24 cellular contexts compared by ENCODE assay signal in genomic region chr3:5698851-5699250, GRCh38.
DNase-seq lines count a peak whose midpoint lies in the region; ATAC-seq, FAIRE-seq and TF ChIP-seq lines count a peak whose summit lies in the region.
"Had no signal": no experiment of that assay in that cellular context is flagged by ENCODE, and none has a peak within 500 bp of the region (broad histone marks: within the 10 kb centered on the region; RNA-seq: fewer than 3 reads in every experiment).

No MANE protein-coding gene starts in this region.

- H3K4me2 ChIP-seq in H9 (ENCODE audit: insufficient read depth, insufficient read length, low read length), result no peak overlapping the region
- H3K4me2 ChIP-seq in PC-3 (ENCODE audit: low read length), result peak overlapping the region; percentile 81
- H3K4me2 ChIP-seq in H1 (ENCODE audit: insufficient read depth in 1 of 2, low read depth in 2 of 2, low read length in 2 of 2), result no peak overlapping the region
- H3K4me2 ChIP-seq in trophoblast cell (ENCODE audit: low read length), result no peak overlapping the region
- no peak overlapping the region for H3K4me2 ChIP-seq in mesenchymal stem cell (ENCODE audit: low read length, poor library complexity, severe bottlenecking)
- H3K4me2 ChIP-seq: BLaER1, GM23338 had no signal

- CTCF ChIA-PET in PC-3 (lab: Charles Lee), result no interaction called here
- CTCF ChIA-PET in H1 (lab: Charles Lee; ENCODE audit: partially characterized antibody), result interaction anchor here (1.2 kb wide), 1 partner anchor 27 kb away, joined by 3 read pairs; no protein-coding TSS in a partner anchor

- H2BK12ac ChIP-seq in H9 (ENCODE audit: insufficient read length, low read depth, low read length) (no peak overlapping the region), H1 (ENCODE audit: low read depth, low read length) (no peak overlapping the region), trophoblast cell (ENCODE audit: low read length) (no peak overlapping the region), mesenchymal stem cell (ENCODE audit: low read length in 2 of 2) (no peak overlapping the region)

- POLR2A ChIA-PET in PC-3 (lab: Charles Lee; ENCODE audit: unreplicated experiment) (no interaction called here), H1 (lab: Charles Lee; ENCODE audit: partially characterized antibody) (no interaction called here)

- H2AK5ac ChIP-seq in H9 (ENCODE audit: insufficient read length, low read length) (no peak overlapping the region), H1 (ENCODE audit: low read depth, low read length) (no peak overlapping the region), trophoblast cell (ENCODE audit: low read length) (no peak overlapping the region), mesenchymal stem cell (ENCODE audit: low read length, severe bottlenecking) (no peak overlapping the region)

- no peak overlapping the region for H2BK20ac ChIP-seq in H9 (ENCODE audit: low read depth, low read length, poor library complexity, severe bottlenecking)
- H2BK20ac ChIP-seq in H1 (ENCODE audit: low read length), result no peak overlapping the region

- H3K23ac ChIP-seq in H9 (ENCODE audit: insufficient read length, low read depth, low read length) (no peak overlapping the region), H1 (ENCODE audit: insufficient read length) (no peak overlapping the region), trophoblast cell (ENCODE audit: low read length) (no peak overlapping the region), mesenchymal stem cell (ENCODE audit: low read length in 2 of 2) (no peak overlapping the region)

- H3K9me2 ChIP-seq in PC-3 (replicated peaks; ENCODE audit: low read length), result no peaks in the 10 kb centered on the region

- TF ChIP-seq EP300 in H1 (IDR thresholded peaks at IDR 0.05; ENCODE audit: borderline replicate concordance in 1 of 2, low read depth in 2 of 2, low read length in 2 of 2), result no peak

- no CpG with 5 or more reads among the region's 9 CpGs for WGBS in H9 (ENCODE audit: extremely low coverage, insufficient read length, low lambda C conversion rate)
- WGBS in H1 (ENCODE audit: extremely low coverage in 1 of 2, insufficient coverage in 1 of 2, insufficient read length in 1 of 2, insufficient replicate concordance in 2 of 2, low coverage in 1 of 2, low lambda C conversion rate in 2 of 2, missing lambda C conversion rate in 1 of 2), 2 experiments, result 89% methylated on average over 9 of the region's 9 CpGs; no CpG with 5 or more reads in 1 of the 2 experiments
- WGBS in trophoblast cell (ENCODE audit: extremely low coverage, insufficient coverage, insufficient read length), result no CpG with 5 or more reads among the region's 9 CpGs
- WGBS in mesenchymal stem cell, result 88% methylated on average over 9 of the region's 9 CpGs
- 83 to 93% (median 92%) methylated on average over 9 of the region's 9 CpGs for WGBS in spleen, 5 donors

- intact Hi-C loops in PC-3 (cut with micrococcal nuclease), result no loop called here
- intact Hi-C loops in spleen (cut with DNase I; ENCODE audit: low total_unique reads), result no loop called here

- no peaks in the 10 kb centered on the region for H3K27me3 Mint-ChIP-seq in H9 (ENCODE audit: low read depth)
- H3K27me3 Mint-ChIP-seq: B cell; CD4-positive, CD25-positive, alpha-beta regulatory T cell had no signal

- H2BK5ac ChIP-seq in H9 (ENCODE audit: insufficient read length, low read length) (no peak overlapping the region), H1 (ENCODE audit: low read depth, low read length) (no peak overlapping the region), trophoblast cell (ENCODE audit: low read depth, low read length, poor library complexity) (no peak overlapping the region), mesenchymal stem cell (ENCODE audit: low read depth, low read length, poor library complexity, severe bottlenecking) (no peak overlapping the region)

- H3K4me1 ChIP-seq in H9 (ENCODE audit: insufficient read depth, low read length) (no peaks in the 10 kb centered on the region), PC-3 (ENCODE audit: insufficient read depth, low read length) (peaks cover 22% of the 10 kb centered on the region; the same call in 1 of the 2 replicates), H1 (replicated peaks in 1 of 4; ENCODE audit: control insufficient read depth in 3 of 4, insufficient read depth in 4 of 4, low read length in 3 of 4) (0 out of 7 replicates have a peak, but pooled peaks cover 0 to 2% (median 0%) of the 10 kb centered on the region in 4 experiments), trophoblast cell (ENCODE audit: control insufficient read depth in 1 of 2, insufficient read depth in 2 of 2, low read length in 2 of 2) (no peaks in the 10 kb centered on the region), mesenchymal stem cell (ENCODE audit: control insufficient read depth, insufficient read depth, low read depth, low read length) (no peaks in the 10 kb centered on the region), spleen (no peaks in the 10 kb centered on the region)
- H3K4me1 ChIP-seq: BLaER1, Caco-2 had no signal

- H3K36me3 ChIP-seq in PC-3 (ENCODE audit: low read depth, low read length) (peaks cover 16% of the 10 kb centered on the region), H1 (ENCODE audit: control insufficient read depth in 2 of 4, insufficient read depth in 4 of 4, low read length in 3 of 4) (no peaks in the 10 kb centered on the region), trophoblast cell (ENCODE audit: control insufficient read depth in 1 of 2, insufficient read depth in 2 of 2, low read length in 2 of 2) (no peaks in the 10 kb centered on the region), mesenchymal stem cell (ENCODE audit: control insufficient read depth in 1 of 2, insufficient read depth in 2 of 2, low read depth in 1 of 2, low read length in 2 of 2) (no peaks in the 10 kb centered on the region), spleen (no peaks in the 10 kb centered on the region)
- H3K36me3 ChIP-seq: BLaER1 had no signal

- H4K20me1 ChIP-seq in H9 (ENCODE audit: control insufficient read depth, insufficient read depth, insufficient read length) (no peaks in the 10 kb centered on the region), PC-3 (ENCODE audit: low read length) (no peaks in the 10 kb centered on the region), H1 (replicated peaks in 1 of 2; ENCODE audit: control insufficient read depth in 1 of 2, insufficient read depth in 2 of 2, low read length in 2 of 2) (no peaks in the 10 kb centered on the region)
- H4K20me1 ChIP-seq: BLaER1 had no signal

- no peak overlapping the region for H2BK120ac ChIP-seq in H9 (ENCODE audit: low read depth, low read length, poor library complexity, severe bottlenecking)
- no peak overlapping the region for H2BK120ac ChIP-seq in H1 (replicated peaks; ENCODE audit: low read depth, low read length)
- no peak overlapping the region for H2BK120ac ChIP-seq in trophoblast cell (ENCODE audit: insufficient read depth, low read length, poor library complexity)
- no peak overlapping the region for H2BK120ac ChIP-seq in mesenchymal stem cell (ENCODE audit: low read depth, low read length)

- no peak overlapping the region for H3T11ph ChIP-seq in H9 (ENCODE audit: low read length)

- H4K91ac ChIP-seq in H9 (ENCODE audit: insufficient read length, low read depth, low read length) (no peak overlapping the region), H1 (replicated peaks; ENCODE audit: insufficient read length, low read length) (no peak overlapping the region), trophoblast cell (ENCODE audit: low read depth, low read length) (no peak overlapping the region), mesenchymal stem cell (ENCODE audit: low read length) (no peak overlapping the region)

- peaks cover 0 to 1% of the 10 kb centered on the region in 2 experiments; a peak in 1 of 5 replicates for H3K9me3 Mint-ChIP-seq in H9

- no peak overlapping the region for H3K27ac Mint-ChIP-seq in H9
- H3K27ac Mint-ChIP-seq: B cell; CD4-positive, CD25-positive, alpha-beta regulatory T cell; CD8-positive, alpha-beta T cell; GM23338 had no signal

- peaks cover 0 to 4% of the 10 kb centered on the region in 2 experiments; a peak in 2 of 4 replicates for H3K4me1 Mint-ChIP-seq in H9
- H3K4me1 Mint-ChIP-seq: B cell; CD4-positive, CD25-positive, alpha-beta regulatory T cell; GM23338 had no signal

- H3K4ac ChIP-seq in H9 (ENCODE audit: low read depth, low read length), result no peak overlapping the region
- no peak overlapping the region for H3K4ac ChIP-seq in H1 (replicated peaks; ENCODE audit: insufficient read length, low read depth, low read length)
- H3K4ac ChIP-seq in trophoblast cell (ENCODE audit: low read depth, low read length), result no peak overlapping the region
- no peak overlapping the region for H3K4ac ChIP-seq in mesenchymal stem cell (ENCODE audit: low read depth in 1 of 2, low read length in 2 of 2)

- H3K27ac ChIP-seq in H9 (ENCODE audit: insufficient read length, low read depth, low read length) (no peak overlapping the region), PC-3 (ENCODE audit: low read length) (peak overlapping the region; percentile 93), H1 (ENCODE audit: low read depth, low read length) (no peak overlapping the region), trophoblast cell (ENCODE audit: low read depth, low read length) (no peak overlapping the region), mesenchymal stem cell (ENCODE audit: low read length, poor library complexity, severe bottlenecking) (no peak overlapping the region), spleen (no peak overlapping the region)
- H3K27ac ChIP-seq: BLaER1, C4-2B had no signal

- H3K4me3 ChIP-seq in PC-3 (ENCODE audit: low read length), result peak overlapping the region; percentile 72
- no peak overlapping the region for H3K4me3 ChIP-seq in H1 (ENCODE audit: extremely low read depth in 1 of 4, insufficient read depth in 2 of 4, low read depth in 3 of 4, low read length in 4 of 4)
- no peak overlapping the region for H3K4me3 ChIP-seq in trophoblast cell (ENCODE audit: low read depth, low read length)
- H3K4me3 ChIP-seq in mesenchymal stem cell (ENCODE audit: insufficient read depth in 1 of 2, low read depth in 1 of 2, low read length in 2 of 2), result no peak overlapping the region
- H3K4me3 ChIP-seq in spleen, result no peak overlapping the region
- H3K4me3 ChIP-seq: BLaER1, GM12878, GM23338 had no signal

- no peak for TF ChIP-seq POLR2A in H1 (IDR thresholded peaks at IDR 0.05; ENCODE audit: control extremely low read depth in 1 of 2, low read depth in 2 of 2, low read length in 2 of 2)
- no peak for TF ChIP-seq POLR2A in spleen (IDR thresholded peaks at IDR 0.05)

- DNase-seq in H9 (no peak), PC-3 (no peak), H1 (ENCODE audit: low read depth in 1 of 2, low spot score in 2 of 2) (no peak), trophoblast cell (peak; percentile 74 to 81), mesenchymal stem cell (no peak), spleen (no peak), 8988T (no peak), AML-193 (lab: John Stamatoyannopoulos, UW) (no peak)
- DNase-seq: Caco-2; CD4-positive, CD25-positive, alpha-beta regulatory T cell; CD8-positive, alpha-beta T cell; DMS 273 treated with DMSO at 0.1 percent for 48 hours; DMS79; EL; GDM1; HCEC 1CT had no signal

- no peak overlapping the region for H3K18ac ChIP-seq in H9 (ENCODE audit: insufficient read length, low read depth, low read length)
- no peak overlapping the region for H3K18ac ChIP-seq in H1 (ENCODE audit: extremely low read depth, low read length)
- H3K18ac ChIP-seq in trophoblast cell (ENCODE audit: low read length), result no peak overlapping the region
- no peak overlapping the region for H3K18ac ChIP-seq in mesenchymal stem cell (ENCODE audit: low read depth in 1 of 2, low read length in 2 of 2)

- H3K23me2 ChIP-seq in H9 (ENCODE audit: insufficient read length, low read depth, low read length, poor library complexity, severe bottlenecking) (no peaks in the 10 kb centered on the region), H1 (ENCODE audit: low read depth, low read length) (no peaks in the 10 kb centered on the region)

- H3K79me1 ChIP-seq in H9 (ENCODE audit: insufficient read depth, low read depth, low read length, poor library complexity, severe bottlenecking), result no peaks in the 10 kb centered on the region
- H3K79me1 ChIP-seq in H1 (ENCODE audit: low read depth, low read length), result no peaks in the 10 kb centered on the region
- no peaks in the 10 kb centered on the region for H3K79me1 ChIP-seq in trophoblast cell (ENCODE audit: low read length)
- H3K79me1 ChIP-seq in mesenchymal stem cell (replicated peaks; ENCODE audit: low read length, poor library complexity, severe bottlenecking), result no peaks in the 10 kb centered on the region

- TF ChIP-seq RAD21 in H1 (IDR thresholded peaks at IDR 0.05 in 1 of 2, conservative IDR thresholded peaks at IDR 0.05 in 1 of 2; ENCODE audit: low read depth in 2 of 2, low read length in 2 of 2), result no peak

- H3K14ac ChIP-seq in H9 (ENCODE audit: insufficient read depth, low read length), result no peak overlapping the region
- no peak overlapping the region for H3K14ac ChIP-seq in H1 (ENCODE audit: insufficient read length)
- H3K14ac ChIP-seq in trophoblast cell (ENCODE audit: low read length), result no peak overlapping the region
- no peak overlapping the region for H3K14ac ChIP-seq in mesenchymal stem cell (ENCODE audit: low read length in 2 of 2)

- H3K9ac ChIP-seq in H9 (ENCODE audit: extremely low read depth, insufficient read length, low read length), result no peak overlapping the region
- peak overlapping the region; percentile 90 for H3K9ac ChIP-seq in PC-3 (ENCODE audit: low read length)
- no peak overlapping the region for H3K9ac ChIP-seq in H1 (replicated peaks in 1 of 4; ENCODE audit: extremely low read depth in 1 of 4, low read depth in 3 of 4, low read length in 3 of 4)
- no peak overlapping the region for H3K9ac ChIP-seq in trophoblast cell (ENCODE audit: low read length)
- no peak overlapping the region for H3K9ac ChIP-seq in mesenchymal stem cell (ENCODE audit: low read length)
- H3K9ac ChIP-seq: BLaER1 had no signal

- H3K4me3 Mint-ChIP-seq in H9, result no peak overlapping the region
- H3K4me3 Mint-ChIP-seq: B cell; CD4-positive, CD25-positive, alpha-beta regulatory T cell; CD8-positive, alpha-beta T cell; GM23338 had no signal

- FAIRE-seq in H1 (lab: Jason Lieb, UNC), result no peak
- FAIRE-seq: D721Med, GM12878, GM18507, H54 had no signal

- TF ChIP-seq CTCF in H9 (conservative IDR thresholded peaks at IDR 0.05), result no peak
- no peak for TF ChIP-seq CTCF in PC-3 (conservative IDR thresholded peaks at IDR 0.05; ENCODE audit: low read depth, low read length)
- TF ChIP-seq CTCF in H1 (IDR thresholded peaks at IDR 0.05; ENCODE audit: control extremely low read depth in 1 of 3, insufficient read depth in 1 of 3, low read depth in 1 of 3, low read length in 3 of 3), result no peak
- no peak for TF ChIP-seq CTCF in spleen (IDR thresholded peaks at IDR 0.05 in 8 of 11, conservative IDR thresholded peaks at IDR 0.05 in 3 of 11)

- H2BK15ac ChIP-seq in H9 (ENCODE audit: low read depth, low read length) (no peak overlapping the region), H1 (ENCODE audit: low read length) (no peak overlapping the region), mesenchymal stem cell (ENCODE audit: low read depth, poor library complexity, severe bottlenecking) (no peak overlapping the region)

- H3K27me3 ChIP-seq in H9 (ENCODE audit: insufficient read depth, low read length), result no peaks in the 10 kb centered on the region
- no peaks in the 10 kb centered on the region for H3K27me3 ChIP-seq in PC-3 (ENCODE audit: low read length)
- no peaks in the 10 kb centered on the region for H3K27me3 ChIP-seq in H1 (replicated peaks in 1 of 4; ENCODE audit: control insufficient read depth in 3 of 4, extremely low read depth in 1 of 4, insufficient read depth in 3 of 4, low read length in 3 of 4)
- H3K27me3 ChIP-seq in trophoblast cell (ENCODE audit: insufficient read depth, low read length), result no peaks in the 10 kb centered on the region
- H3K27me3 ChIP-seq in mesenchymal stem cell (ENCODE audit: control insufficient read depth in 1 of 2, insufficient read depth in 1 of 2, low read length in 2 of 2), result no peaks in the 10 kb centered on the region
- H3K27me3 ChIP-seq in spleen (replicated peaks in 1 of 7), result no peaks in the 10 kb centered on the region
- H3K27me3 ChIP-seq: BLaER1 had no signal

- no peaks in the 10 kb centered on the region for H3F3A ChIP-seq in PC-3 (ENCODE audit: low read length, unreplicated experiment)

- H3K79me2 ChIP-seq in H9 (ENCODE audit: insufficient read depth, low read length) (no peaks in the 10 kb centered on the region; the same call in 1 of the 2 replicates), PC-3 (ENCODE audit: low read length) (peaks cover 49% of the 10 kb centered on the region), H1 (ENCODE audit: control insufficient read depth in 1 of 2, insufficient read depth in 2 of 2, low read length in 2 of 2) (no peaks in the 10 kb centered on the region), trophoblast cell (ENCODE audit: control insufficient read depth, insufficient read depth, low read length, poor library complexity) (no peaks in the 10 kb centered on the region)

- H3K56ac ChIP-seq in H9 (ENCODE audit: insufficient read length, low read depth, low read length), result no peak overlapping the region
- no peak overlapping the region for H3K56ac ChIP-seq in H1 (replicated peaks; ENCODE audit: insufficient read length, low read depth, low read length)

- H4K8ac ChIP-seq in H9 (replicated peaks; ENCODE audit: insufficient read length, low read depth, low read length), result peak overlapping the region; percentile 28
- H4K8ac ChIP-seq in H1 (ENCODE audit: extremely low read depth, insufficient read depth, low read length), result no peak overlapping the region
- H4K8ac ChIP-seq in trophoblast cell (ENCODE audit: low read depth, low read length), result no peak overlapping the region
- H4K8ac ChIP-seq in mesenchymal stem cell (ENCODE audit: low read length), result no peak overlapping the region

- no peaks in the 10 kb centered on the region for H3K36me3 Mint-ChIP-seq in H9 (ENCODE audit: insufficient read depth in 1 of 3, low read depth in 3 of 3)
- H3K36me3 Mint-ChIP-seq: CD4-positive, CD25-positive, alpha-beta regulatory T cell; CD8-positive, alpha-beta T cell had no signal

- no peak overlapping the region for H4K5ac ChIP-seq in H9 (ENCODE audit: insufficient read length, low read depth, low read length)
- no peak overlapping the region for H4K5ac ChIP-seq in H1 (ENCODE audit: insufficient read length, low read depth, low read length)

- no peak overlapping the region for H4K12ac ChIP-seq in trophoblast cell (ENCODE audit: low read depth, low read length)

- no peak for ATAC-seq in PC-3
- ATAC-seq: CD8-positive, alpha-beta T cell; GM12878; GM23338 had no signal

- BruUV-seq in PC-3 (replicated peaks; lab: Mats Ljungman, UMichigan), result TSS peak; percentile 77

- H3K9me3 ChIP-seq in H9 (ENCODE audit: control insufficient read depth, low read depth, low read length), result no peaks in the 10 kb centered on the region
- no peaks in the 10 kb centered on the region for H3K9me3 ChIP-seq in PC-3 (ENCODE audit: low read length)
- H3K9me3 ChIP-seq in H1 (ENCODE audit: insufficient read depth in 2 of 2, low read depth in 1 of 2, low read length in 1 of 2), result no peaks in the 10 kb centered on the region
- H3K9me3 ChIP-seq in trophoblast cell (ENCODE audit: insufficient read depth, low read depth, low read length), result no peaks in the 10 kb centered on the region
- H3K9me3 ChIP-seq in mesenchymal stem cell (ENCODE audit: control insufficient read depth, low read length), result peaks cover 8% of the 10 kb centered on the region
- H3K9me3 ChIP-seq in spleen, result no peaks in the 10 kb centered on the region
- H3K9me3 ChIP-seq: BLaER1, Caco-2 had no signal

- no peak overlapping the region for H2AFZ ChIP-seq in H9 (ENCODE audit: low read length)
- H2AFZ ChIP-seq in PC-3 (ENCODE audit: low read length), result no peak overlapping the region
- peak overlapping the region; percentile 84; the same call in 1 of the 2 replicates for H2AFZ ChIP-seq in H1 (ENCODE audit: low read length)
- H2AFZ ChIP-seq in trophoblast cell (ENCODE audit: insufficient read depth, low read length, poor library complexity), result no peak overlapping the region
- no peak overlapping the region for H2AFZ ChIP-seq in mesenchymal stem cell (ENCODE audit: low read depth, low read length)
- H2AFZ ChIP-seq: GM23338 had no signal

Comparison
In these comparisons a context has a peak if more than half of its experiments do, and no peak if none do; other contexts are left out.
1. DNase-seq: peak in trophoblast cell (2 of 2); none in H9 (single experiment), PC-3 (single experiment), H1 (0 of 2), mesenchymal stem cell (single experiment), spleen (single experiment), 8988T (single experiment) and AML-193 (0 of 2).